20 cellular contexts compared by ENCODE assay signal in genomic region chr17:3335876-3336275, GRCh38. TPM values are rescaled to one million over a fixed set of nuclear protein-coding genes. Genes with fewer than 3 reads are reported as not detected.
DNase-seq lines count a peak whose midpoint lies in the region; ATAC-seq and TF ChIP-seq lines count a peak whose summit lies in the region.
"Had no signal": no experiment of that assay in that cellular context is flagged by ENCODE, and none has a peak within 500 bp of the region (broad histone marks: within the 10 kb centered on the region; RNA-seq: fewer than 3 reads in every experiment).

No MANE protein-coding gene starts in this region.

- ATAC-seq in HG02610 (IDR thresholded peaks at IDR 0.05; ENCODE audit: unreplicated experiment) = no peak
- ATAC-seq in activated CD8-positive, alpha-beta T cell treated with anti-CD3 and anti-CD28 coated beads for 36 hours = no peak

- intact Hi-C loops in Calu3 (cut with micrococcal nuclease; ENCODE audit: unreplicated experiment) = loop anchor here (10.0 kb wide), 1 partner anchor 291 kb away; no protein-coding TSS in a partner anchor
- intact Hi-C loops in activated CD8-positive, alpha-beta T cell treated with anti-CD3 and anti-CD28 coated beads for 36 hours (cut with micrococcal nuclease) = no loop called here

- H3K27me3 ChIP-seq in liver (ENCODE audit: control insufficient read depth in 4 of 4, insufficient read depth in 4 of 4, low read length in 3 of 4) = no peaks in the 10 kb centered on the region
- H3K27me3 ChIP-seq: BLaER1 treated with 17β-estradiol and CSF1 and Interleukin-3, amounts not matched to agents 10 nM and 100 nM; thyroid gland had no signal

- DNase-seq in Calu3 = peak; percentile 2
- DNase-seq in HT1080 (ENCODE audit: low read depth) = peak; percentile 3
- DNase-seq in SW480 (ENCODE audit: low spot score) = peak; percentile 22
- DNase-seq in NCI-H2029 treated with DMSO at 0.1 percent for 48 hours (lab: John Stamatoyannopoulos, UW) = no peak
- DNase-seq in activated CD8-positive, alpha-beta T cell treated with anti-CD3 and anti-CD28 coated beads for 36 hours = no peak
- DNase-seq: activated CD4-positive, CD25-positive, alpha-beta regulatory T cell treated with anti-CD3 and anti-CD28 coated beads, Interleukin-2, amount 50 U/mL, for 72 hours; central memory CD4-positive, alpha-beta T cell; MV-4-11; NCI-H2081; nephron progenitor cell; RPMI8226; stimulated activated CD4-positive, alpha-beta T cell treated with anti-CD3 and anti-CD28 coated beads, Interleukin-12 subunit alpha, Interleukin-12 subunit beta, amount 100 ng/mL, for 4 hours; T-helper 2 cell; thyroid gland had no signal

- CTCF ChIA-PET in Calu3 (lab: Charles Lee) = no interaction called here
- CTCF ChIA-PET in activated CD8-positive, alpha-beta T cell treated with anti-CD3 and anti-CD28 coated beads for 36 hours (lab: Charles Lee) = no interaction called here

- H3K36me3 Mint-ChIP-seq in Calu3 (ENCODE audit: insufficient read depth, unreplicated experiment) = no peaks in the 10 kb centered on the region
- H3K36me3 Mint-ChIP-seq in activated CD8-positive, alpha-beta T cell treated with anti-CD3 and anti-CD28 coated beads for 36 hours (ENCODE audit: low read depth) = peaks cover 2% of the 10 kb centered on the region

- H3K27me3 Mint-ChIP-seq in Calu3 (ENCODE audit: unreplicated experiment) = peaks cover 47% of the 10 kb centered on the region
- peaks cover 7% of the 10 kb centered on the region for H3K27me3 Mint-ChIP-seq in activated CD8-positive, alpha-beta T cell treated with anti-CD3 and anti-CD28 coated beads for 36 hours

- no peak overlapping the region for H3K27ac ChIP-seq in liver (ENCODE audit: low read depth in 1 of 2, low read length in 2 of 2)
- H3K27ac ChIP-seq: BLaER1 treated with 17β-estradiol and CSF1 and Interleukin-3, amounts not matched to agents 10 nM and 100 nM; thyroid gland had no signal

- H3K36me3 ChIP-seq in liver (ENCODE audit: control insufficient read depth in 4 of 4, insufficient read depth in 3 of 4, low read depth in 1 of 4, low read length in 3 of 4) = no peaks in the 10 kb centered on the region
- H3K36me3 ChIP-seq: BLaER1 treated with 17β-estradiol and CSF1 and Interleukin-3, amounts not matched to agents 10 nM and 100 nM; thyroid gland had no signal

- no peaks in the 10 kb centered on the region for H3K9me3 Mint-ChIP-seq in Calu3 (ENCODE audit: low read depth, unreplicated experiment)
- H3K9me3 Mint-ChIP-seq in activated CD8-positive, alpha-beta T cell treated with anti-CD3 and anti-CD28 coated beads for 36 hours = peaks cover 11% of the 10 kb centered on the region

- H3K4me3 Mint-ChIP-seq in Calu3 (ENCODE audit: low read depth, unreplicated experiment) = no peak overlapping the region
- H3K4me3 Mint-ChIP-seq in activated CD8-positive, alpha-beta T cell treated with anti-CD3 and anti-CD28 coated beads for 36 hours = no peak overlapping the region
- H3K4me3 Mint-ChIP-seq: nephron progenitor cell had no signal

- WGBS in liver = 48% methylated on average over 4 of the region's 4 CpGs

- H3K27ac Mint-ChIP-seq in Calu3 (ENCODE audit: unreplicated experiment) = no peak overlapping the region
- H3K27ac Mint-ChIP-seq in activated CD8-positive, alpha-beta T cell treated with anti-CD3 and anti-CD28 coated beads for 36 hours = no peak overlapping the region
- H3K27ac Mint-ChIP-seq: nephron progenitor cell had no signal

- H3K4me1 Mint-ChIP-seq in Calu3 (ENCODE audit: low read depth, unreplicated experiment) = no peaks in the 10 kb centered on the region
- H3K4me1 Mint-ChIP-seq in activated CD8-positive, alpha-beta T cell treated with anti-CD3 and anti-CD28 coated beads for 36 hours (ENCODE audit: low read depth) = no peaks in the 10 kb centered on the region
- H3K4me1 Mint-ChIP-seq: nephron progenitor cell had no signal

- no peaks in the 10 kb centered on the region for H3K4me1 ChIP-seq in liver (ENCODE audit: control insufficient read depth in 4 of 4, insufficient read depth in 4 of 4, low read length in 3 of 4)
- H3K4me1 ChIP-seq: thyroid gland had no signal

- BruUV-seq in Calu3 (replicated peaks; lab: Mats Ljungman, UMichigan) = no TSS peak

- no peak overlapping the region for H3K4me3 ChIP-seq in liver (ENCODE audit: low read depth in 1 of 3, low read length in 3 of 3)
- H3K4me3 ChIP-seq: BLaER1 treated with 17β-estradiol and CSF1 and Interleukin-3, amounts not matched to agents 10 nM and 100 nM; thyroid gland had no signal

- H3K9ac ChIP-seq in liver (ENCODE audit: low read depth in 1 of 2, low read length in 2 of 2) = no peak overlapping the region
- H3K9ac ChIP-seq: BLaER1 treated with 17β-estradiol and CSF1 and Interleukin-3, amounts not matched to agents 10 nM and 100 nM had no signal

- POLR2A ChIA-PET in activated CD8-positive, alpha-beta T cell treated with anti-CD3 and anti-CD28 coated beads for 36 hours (lab: Charles Lee) = no interaction called here

- no peak for TF ChIP-seq CTCF in Calu3 (IDR thresholded peaks at IDR 0.05; ENCODE audit: unreplicated experiment)
- TF ChIP-seq CTCF in liver (IDR thresholded peaks at IDR 0.05; ENCODE audit: low read depth, low read length, missing input control) = peak; percentile 15
- TF ChIP-seq CTCF in activated CD8-positive, alpha-beta T cell treated with anti-CD3 and anti-CD28 coated beads for 36 hours (IDR thresholded peaks at IDR 0.05) = no peak

- peak in 1 of 2 donors; percentile 43 for TF ChIP-seq RAD21 in liver (IDR thresholded peaks at IDR 0.05)

- H3K9me3 ChIP-seq in liver (ENCODE audit: control insufficient read depth in 4 of 4, low read length in 3 of 4) = no peaks in the 10 kb centered on the region
- H3K9me3 ChIP-seq: thyroid gland had no signal

TF ChIP-seq in liver, 16 proteins besides CTCF, POLR2A, EP300 and RAD21 (continues in another document):
- TF ChIP-seq HNF4A (conservative IDR thresholded peaks at IDR 0.05) (no peak), ATF3 (IDR thresholded peaks at IDR 0.05) (no peak), FOXA2 (IDR thresholded peaks at IDR 0.05) (no peak), ZBTB33 (IDR thresholded peaks at IDR 0.05) (no peak), HNF4G (IDR thresholded peaks at IDR 0.05) (no peak), REST (IDR thresholded peaks at IDR 0.05) (no peak), YY1 (IDR thresholded peaks at IDR 0.05) (no peak), JUND (IDR thresholded peaks at IDR 0.05) (no peak)

RNA-seq across cellular contexts. Expression of gene OR3A1, which starts 37.7 kb away (rescaled TPM):
- total RNA-seq in Calu3 (2022) (not detected in 2 replicates), liver (not detected)
- not detected in 2 replicates for total RNA-seq in HT1080 (2014; rRNA removed; shearing (Covaris generic))
- polyA plus RNA-seq in HT1080 (2015; cell fraction: cytosol; rRNA removed) = not detected in 2 replicates
- not detected in 2 replicates for polyA plus RNA-seq in HT1080 (2015; cell fraction: nucleus; rRNA removed)
- polyA plus RNA-seq in liver = not detected
- total RNA-seq in activated CD8-positive, alpha-beta T cell treated with anti-CD3 and anti-CD28 coated beads for 36 hours = under 1 TPM in 1 of 2 experiments, not detected in 1; 0.29 TPM
- total RNA-seq: fibroblast of lung, mesenteric fat pad, pulmonary artery endothelial cell, thyroid gland had no signal
- polyA plus RNA-seq: fibroblast of lung had no signal

RNA-seq across cellular contexts. Expression of gene OR3A2, which starts 50.2 kb away (rescaled TPM):
- total RNA-seq in Calu3 (2022) (not detected in 2 replicates), liver (not detected)
- total RNA-seq in HT1080 (2014; rRNA removed; shearing (Covaris generic)) = not detected in 2 replicates
- not detected in 2 replicates for polyA plus RNA-seq in HT1080 (2015; cell fraction: cytosol; rRNA removed)
- not detected in 2 replicates for polyA plus RNA-seq in HT1080 (2015; cell fraction: nucleus; rRNA removed)
- polyA plus RNA-seq in liver = not detected
- total RNA-seq in activated CD8-positive, alpha-beta T cell treated with anti-CD3 and anti-CD28 coated beads for 36 hours = 1 to 10 TPM; 1.8 to 2.7 TPM
- total RNA-seq: fibroblast of lung, pulmonary artery endothelial cell, thyroid gland had no signal
- polyA plus RNA-seq: fibroblast of lung had no signal

Comparison
In these comparisons a context has a peak if more than half of its experiments do, and no peak if none do; other contexts are left out.
1. DNase-seq: peak in Calu3 (single experiment), HT1080 (single experiment) and SW480 (single experiment); none in NCI-H2029 treated with DMSO at 0.1 percent for 48 hours (single experiment) and activated CD8-positive, alpha-beta T cell treated with anti-CD3 and anti-CD28 coated beads for 36 hours (single experiment).